In the genomic region with DNA sequence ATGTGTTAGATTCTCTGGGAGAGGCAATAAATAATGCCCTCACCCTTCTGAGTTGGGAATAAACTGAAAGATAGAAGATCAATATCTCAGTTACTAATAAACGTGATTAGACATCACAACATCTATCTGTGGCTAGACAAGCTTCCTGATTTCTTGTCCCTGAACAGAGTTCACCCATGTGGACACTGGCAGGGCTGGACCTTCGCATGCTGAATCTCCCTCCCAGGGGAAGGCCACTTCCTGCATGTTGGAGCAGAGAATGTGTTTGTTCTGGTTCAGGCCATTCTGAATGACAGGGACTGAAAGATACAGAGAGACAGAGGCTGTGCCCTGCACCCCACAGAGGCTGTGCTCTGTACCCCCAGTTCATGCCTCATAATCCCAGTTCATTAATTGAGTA, we compare ENCODE assay signal across 20 cellular contexts.
A peak's percentile ranks its signal among the peaks of the same experiment; 100 is the strongest.
DNase-seq lines count a peak whose midpoint lies in the region; ATAC-seq, FAIRE-seq and TF ChIP-seq lines count a peak whose summit lies in the region.
"Had no signal": no experiment of that assay in that cellular context is flagged by ENCODE, and none has a peak within 500 bp of the region (broad histone marks: within the 10 kb centered on the region; RNA-seq: fewer than 3 reads in every experiment).

No MANE protein-coding gene starts in this region.

- CTCF ChIA-PET in HepG2 (lab: Yijun Ruan, JAX; ENCODE audit: low intra/inter-chr PET ratio, low total read pairs) = no interaction called here

- H3K36me3 Mint-ChIP-seq in neural progenitor cell = no peaks in the 10 kb centered on the region

- no peaks in the 10 kb centered on the region for H3K4me1 ChIP-seq in HepG2 (ENCODE audit: insufficient read depth, low read length)
- peaks cover 13% of the 10 kb centered on the region for H3K4me1 ChIP-seq in neural progenitor cell
- no peaks in the 10 kb centered on the region for H3K4me1 ChIP-seq in small intestine (ENCODE audit: control insufficient read depth in 2 of 2, insufficient read depth in 1 of 2, low read depth in 1 of 2, low read length in 1 of 2)
- H3K4me1 ChIP-seq: A549, HAP-1 had no signal

- POLR2A ChIA-PET in HepG2 (lab: Yijun Ruan, JAX) = no interaction called here

- in situ Hi-C loops in HepG2 (cut with HindIII; ENCODE audit: extremely low pct_ligation_motif_present, low pct_unique_long_range_greater_than_20kb) = no loop called here

- TF ChIP-seq RAD21 in HepG2 (CRISPR knock-in tag; IDR thresholded peaks at IDR 0.05) = no peak

- no peaks in the 10 kb centered on the region for H3K9me3 Mint-ChIP-seq in neural progenitor cell
- H3K9me3 Mint-ChIP-seq: CD4-positive, alpha-beta T cell had no signal

- TF ChIP-seq CTCF in HepG2 (CRISPR knock-in tag; IDR thresholded peaks at IDR 0.05) (no peak), neural progenitor cell (IDR thresholded peaks at IDR 0.05) (no peak)

- no peaks in the 10 kb centered on the region for H3K36me3 ChIP-seq in HepG2 (replicated peaks in 1 of 2; ENCODE audit: control insufficient read depth in 1 of 2, insufficient read depth in 2 of 2, low read length in 2 of 2)
- no peaks in the 10 kb centered on the region for H3K36me3 ChIP-seq in neural progenitor cell
- H3K36me3 ChIP-seq in small intestine (ENCODE audit: control insufficient read depth in 2 of 2, insufficient read depth in 2 of 2, low read length in 2 of 2) = no peaks in the 10 kb centered on the region
- H3K36me3 ChIP-seq: HAP-1 had no signal

- H3K27ac Mint-ChIP-seq in neural progenitor cell = no peak overlapping the region
- H3K27ac Mint-ChIP-seq: CD4-positive, alpha-beta T cell had no signal

- H2AFZ ChIP-seq in HepG2 (ENCODE audit: low read length) (no peak overlapping the region), neural progenitor cell (replicated peaks) (peak overlapping the region; percentile 55)
- H2AFZ ChIP-seq: GM23248 had no signal

- no peak overlapping the region for H3K27ac ChIP-seq in HepG2 (ENCODE audit: extremely low read length, insufficient read depth, low read length)
- no peak overlapping the region for H3K27ac ChIP-seq in neural progenitor cell
- no peak overlapping the region for H3K27ac ChIP-seq in small intestine (ENCODE audit: low read depth in 1 of 2, low read length in 1 of 2)
- H3K27ac ChIP-seq: 22Rv1, A549, C4-2B, GM23248, HL-60 had no signal

- H3K27me3 ChIP-seq in HepG2 (ENCODE audit: control insufficient read depth in 1 of 2, insufficient read depth in 2 of 2, low read length in 2 of 2) (peaks cover 0 to 4% of the 10 kb centered on the region in 2 experiments; a peak in 1 of 5 replicates), neural progenitor cell (no peaks in the 10 kb centered on the region), small intestine (ENCODE audit: control insufficient read depth in 2 of 2, insufficient read depth in 2 of 2, low read length in 2 of 2) (no peaks in the 10 kb centered on the region)

- BruUV-seq in HepG2 (replicated peaks; lab: Mats Ljungman, UMichigan) = no TSS peak

- H3F3A ChIP-seq in neural progenitor cell (ENCODE audit: low read depth) = no peaks in the 10 kb centered on the region

- DNase-seq in dermis microvascular lymphatic vessel endothelial cell (ENCODE audit: low read depth in 2 of 2) (peak; percentile 4 to 47), HepG2 (ENCODE audit: low spot score) (no peak), neural progenitor cell (ENCODE audit: low spot score) (peak; percentile 7), small intestine (peak; percentile 30), GM03348 (ENCODE audit: low spot score) (no peak), anterior cingulate cortex (lab: John Stamatoyannopoulos, UW) (no peak)
- DNase-seq: AML-193; Caco-2; CD4-positive, alpha-beta T cell; GM23248 had no signal

- no peaks in the 10 kb centered on the region for H3K9me3 ChIP-seq in HepG2 (ENCODE audit: low read length)
- no peaks in the 10 kb centered on the region for H3K9me3 ChIP-seq in neural progenitor cell (ENCODE audit: low read depth)
- no peaks in the 10 kb centered on the region for H3K9me3 ChIP-seq in small intestine (ENCODE audit: control insufficient read depth, low read depth)
- H3K9me3 ChIP-seq: A549, Caco-2, HAP-1 had no signal

- peaks cover 3% of the 10 kb centered on the region for H3K4me1 Mint-ChIP-seq in neural progenitor cell

- no peak for FAIRE-seq in HepG2 (lab: Jason Lieb, UNC)
- no peak for FAIRE-seq in small intestine (lab: Jason Lieb, UNC)
- FAIRE-seq: A549, D721Med, G401.6, GM12892, GM18507 had no signal

- H4K20me1 ChIP-seq in HepG2 (ENCODE audit: insufficient read depth, low read length) = no peaks in the 10 kb centered on the region
- no peaks in the 10 kb centered on the region for H4K20me1 ChIP-seq in neural progenitor cell (ENCODE audit: low read depth)

- no peak for TF ChIP-seq POLR2A in HepG2 (IDR thresholded peaks at IDR 0.05; ENCODE audit: insufficient read depth in 1 of 2, low read depth in 2 of 2, low read length in 2 of 2)

- H3K79me2 ChIP-seq in HepG2 (ENCODE audit: insufficient read depth, low read length) (no peaks in the 10 kb centered on the region), neural progenitor cell (ENCODE audit: low read depth) (no peaks in the 10 kb centered on the region)

- H3K9ac ChIP-seq in HepG2 (ENCODE audit: insufficient read depth, low read depth, low read length) (no peak overlapping the region), neural progenitor cell (no peak overlapping the region)
- H3K9ac ChIP-seq: GM23248 had no signal

- TF ChIP-seq EP300 in HepG2 (IDR thresholded peaks at IDR 0.05; ENCODE audit: low read depth in 2 of 2, low read length in 2 of 2) = no peak
- TF ChIP-seq EP300 in HepG2 (CRISPR knock-in tag; IDR thresholded peaks at IDR 0.05; ENCODE audit: borderline replicate concordance) = no peak

- 0% methylated on average over 2 of the region's 2 CpGs for WGBS in HepG2 (ENCODE audit: low lambda C conversion rate)
- 42 to 65% (median 64%) methylated on average over 2 of the region's 2 CpGs for WGBS in small intestine, 3 donors

- ATAC-seq in HepG2 (peak; percentile 46; the same call in 1 of the 3 replicates), SK-N-SH treated with all-trans-retinoic acid at 6 μM for 48 hours (no peak)
- ATAC-seq: A549 had no signal

- H3K4me3 ChIP-seq in HepG2 (replicated peaks in 1 of 3; ENCODE audit: insufficient read depth in 1 of 3, low read depth in 2 of 3, low read length in 3 of 3) (no peak overlapping the region), neural progenitor cell (no peak overlapping the region), small intestine (ENCODE audit: low read depth in 1 of 2, low read length in 2 of 2) (no peak overlapping the region)
- H3K4me3 ChIP-seq: A549, GM23248, HAP-1 had no signal

- H3K4me2 ChIP-seq in HepG2 (ENCODE audit: low read depth, low read length) (no peak overlapping the region), neural progenitor cell (no peak overlapping the region)
- H3K4me2 ChIP-seq: A549 had no signal

- H3K4me3 Mint-ChIP-seq in neural progenitor cell = no peak overlapping the region
- H3K4me3 Mint-ChIP-seq: CD4-positive, alpha-beta T cell had no signal

- H3K27me3 Mint-ChIP-seq in neural progenitor cell (ENCODE audit: insufficient read depth, low read depth) = no peaks in the 10 kb centered on the region
- H3K27me3 Mint-ChIP-seq: CD4-positive, alpha-beta T cell had no signal

- intact Hi-C loops in HepG2 (cut with micrococcal nuclease; ENCODE audit: unreplicated experiment) = no loop called here

TF ChIP-seq in HepG2, 621 proteins besides CTCF, POLR2A, EP300 and RAD21 (continues in another document):
- TF ChIP-seq ZMYM4 (CRISPR knock-in tag; IDR thresholded peaks at IDR 0.05) (no peak), HNRNPUL1 (IDR thresholded peaks at IDR 0.05; ENCODE audit: low read depth, low read length) (no peak), U2AF1 (optimal IDR thresholded peaks at IDR 0.05; ENCODE audit: low read depth, low read length) (no peak), KLF6 (CRISPR knock-in tag; IDR thresholded peaks at IDR 0.05) (no peak)
- TF ChIP-seq, protein P1, sequence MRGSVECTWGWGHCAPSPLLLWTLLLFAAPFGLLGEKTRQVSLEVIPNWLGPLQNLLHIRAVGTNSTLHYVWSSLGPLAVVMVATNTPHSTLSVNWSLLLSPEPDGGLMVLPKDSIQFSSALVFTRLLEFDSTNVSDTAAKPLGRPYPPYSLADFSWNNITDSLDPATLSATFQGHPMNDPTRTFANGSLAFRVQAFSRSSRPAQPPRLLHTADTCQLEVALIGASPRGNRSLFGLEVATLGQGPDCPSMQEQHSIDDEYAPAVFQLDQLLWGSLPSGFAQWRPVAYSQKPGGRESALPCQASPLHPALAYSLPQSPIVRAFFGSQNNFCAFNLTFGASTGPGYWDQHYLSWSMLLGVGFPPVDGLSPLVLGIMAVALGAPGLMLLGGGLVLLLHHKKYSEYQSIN (CRISPR knock-in tag; IDR thresholded peaks at IDR 0.05; ENCODE audit: borderline replicate concordance) = no peak

TF ChIP-seq in SK-N-SH treated with all-trans-retinoic acid at 6 μM for 48 hours, 23 proteins besides CTCF, POLR2A, EP300 and RAD21 (continues in another document):
- TF ChIP-seq, protein P2, sequence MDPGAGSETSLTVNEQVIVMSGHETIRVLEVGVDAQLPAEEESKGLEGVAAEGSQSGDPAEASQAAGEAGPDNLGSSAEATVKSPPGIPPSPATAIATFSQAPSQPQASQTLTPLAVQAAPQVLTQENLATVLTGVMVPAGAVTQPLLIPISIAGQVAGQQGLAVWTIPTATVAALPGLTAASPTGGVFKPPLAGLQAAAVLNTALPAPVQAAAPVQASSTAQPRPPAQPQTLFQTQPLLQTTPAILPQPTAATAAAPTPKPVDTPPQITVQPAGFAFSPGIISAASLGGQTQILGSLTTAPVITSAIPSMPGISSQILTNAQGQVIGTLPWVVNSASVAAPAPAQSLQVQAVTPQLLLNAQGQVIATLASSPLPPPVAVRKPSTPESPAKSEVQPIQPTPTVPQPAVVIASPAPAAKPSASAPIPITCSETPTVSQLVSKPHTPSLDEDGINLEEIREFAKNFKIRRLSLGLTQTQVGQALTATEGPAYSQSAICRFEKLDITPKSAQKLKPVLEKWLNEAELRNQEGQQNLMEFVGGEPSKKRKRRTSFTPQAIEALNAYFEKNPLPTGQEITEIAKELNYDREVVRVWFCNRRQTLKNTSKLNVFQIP (CRISPR knock-in tag; IDR thresholded peaks at IDR 0.05; ENCODE audit: borderline replicate concordance, low read depth) = no peak
- TF ChIP-seq RARB (CRISPR knock-in tag; IDR thresholded peaks at IDR 0.05) (no peak), PPARA (CRISPR knock-in tag; IDR thresholded peaks at IDR 0.05; ENCODE audit: borderline replicate concordance) (no peak), CSDC2 (CRISPR knock-in tag; IDR thresholded peaks at IDR 0.05) (no peak), TCF4 (CRISPR knock-in tag; IDR thresholded peaks at IDR 0.05; ENCODE audit: borderline replicate concordance) (no peak), GLIS3 (CRISPR knock-in tag; IDR thresholded peaks at IDR 0.05) (no peak), SNAI2 (CRISPR knock-in tag; IDR thresholded peaks at IDR 0.05) (no peak)

Comparison
In these comparisons a context has a peak if more than half of its experiments do, and no peak if none do; other contexts are left out.
1. DNase-seq: peak in dermis microvascular lymphatic vessel endothelial cell (2 of 2), neural progenitor cell (single experiment) and small intestine (single experiment); none in HepG2 (single experiment), GM03348 (single experiment) and anterior cingulate cortex (0 of 58).